In genomic region chr14:23559010-23559920, GRCh38 we compare ENCODE assay signal across 8 cellular contexts. TPM values are rescaled to one million over a fixed set of nuclear protein-coding genes. Genes with fewer than 3 reads are reported as not detected.
DNase-seq lines count a peak whose midpoint lies in the region; ATAC-seq and TF ChIP-seq lines count a peak whose summit lies in the region.

No MANE protein-coding gene starts in this region.

- no peak overlapping the region for H3K4me3 ChIP-seq in BJ (ENCODE audit: low read depth, low read length)
- H3K4me3 ChIP-seq in HL-60 (replicated peaks; ENCODE audit: insufficient read depth, low read length): no peak overlapping the region
- H3K4me3 ChIP-seq in SJCRH30: no peak overlapping the region
- H3K4me3 ChIP-seq in hepatocyte: no peak overlapping the region

- CTCF ChIA-PET in BJ (lab: Yijun Ruan, JAX): interaction anchor here (0.6 to 16.8 kb wide), 23 partner anchors 8 to 233 kb away, joined by 3 to 479 read pairs (median 5); partner anchors contain the start of genes AP1G2 and NGDN

- H3K27ac ChIP-seq in HL-60 (replicated peaks) (no peak overlapping the region), SJCRH30 (no peak overlapping the region), hepatocyte (peak overlapping the region; percentile 93)

- no peak overlapping the region for H2AFZ ChIP-seq in hepatocyte

- WGBS in hepatocyte (ENCODE audit: low lambda C conversion rate, missing lambda C conversion rate): 74% methylated on average over 21 of the region's 21 CpGs

- no peaks in the 10 kb centered on the region for H4K20me1 ChIP-seq in hepatocyte (ENCODE audit: insufficient read depth, poor library complexity, severe bottlenecking)

- H3K79me2 ChIP-seq in hepatocyte: peaks cover 17% of the 10 kb centered on the region

- no peaks in the 10 kb centered on the region for H3K9me3 Mint-ChIP-seq in activated naive CD8-positive, alpha-beta T cell treated with anti-CD3 and anti-CD28 coated beads, Interleukin-2, amount 10 ng/mL, durations not matched to agents 7 days and 5 days

- H3K27ac Mint-ChIP-seq in activated naive CD8-positive, alpha-beta T cell treated with anti-CD3 and anti-CD28 coated beads, Interleukin-2, amount 10 ng/mL, durations not matched to agents 7 days and 5 days: no peak overlapping the region

- H3K9me2 ChIP-seq in hepatocyte (replicated peaks; ENCODE audit: insufficient read depth): no peaks in the 10 kb centered on the region

- peaks cover 7% of the 10 kb centered on the region; the same call in 1 of the 2 replicates for H3K4me1 ChIP-seq in SJCRH30
- H3K4me1 ChIP-seq in hepatocyte (ENCODE audit: insufficient read depth): peaks cover 14% of the 10 kb centered on the region

- no peaks in the 10 kb centered on the region for H3K27me3 Mint-ChIP-seq in activated naive CD8-positive, alpha-beta T cell treated with anti-CD3 and anti-CD28 coated beads, Interleukin-2, amount 10 ng/mL, durations not matched to agents 7 days and 5 days

- POLR2A ChIA-PET in BJ (lab: Charles Lee): no interaction called here
- POLR2A ChIA-PET in activated naive CD8-positive, alpha-beta T cell treated with anti-CD3 and anti-CD28 coated beads, Interleukin-2, amount 10 ng/mL, durations not matched to agents 7 days and 5 days (lab: Charles Lee): interaction anchor here (1.2 to 1.7 kb wide), 2 partner anchors 8 to 81 kb away, joined by 3 to 11 read pairs; partner anchors contain the start of gene AP1G2

- H3K9me3 ChIP-seq in SJCRH30 (replicated peaks): no peaks in the 10 kb centered on the region
- no peaks in the 10 kb centered on the region for H3K9me3 ChIP-seq in hepatocyte (ENCODE audit: low read depth)

- H3K36me3 ChIP-seq in BJ (ENCODE audit: control insufficient read depth, insufficient read depth, low read length) (peaks cover 8% of the 10 kb centered on the region), SJCRH30 (no peaks in the 10 kb centered on the region), hepatocyte (replicated peaks; ENCODE audit: insufficient read depth, low read depth) (no peaks in the 10 kb centered on the region)

- H3K4me1 Mint-ChIP-seq in activated naive CD8-positive, alpha-beta T cell treated with anti-CD3 and anti-CD28 coated beads, Interleukin-2, amount 10 ng/mL, durations not matched to agents 7 days and 5 days: peaks cover 35% of the 10 kb centered on the region

- TF ChIP-seq CTCF in BJ (IDR thresholded peaks at IDR 0.05; ENCODE audit: insufficient read depth, low read depth, low read length): peak; percentile 94
- peak; percentile 89 for TF ChIP-seq CTCF in HL-60 (IDR thresholded peaks at IDR 0.05; ENCODE audit: insufficient read depth, low read length)
- TF ChIP-seq CTCF in hepatocyte (IDR thresholded peaks at IDR 0.05; ENCODE audit: poor library complexity): peak; percentile 80

- H3K27me3 ChIP-seq in BJ (ENCODE audit: control insufficient read depth, insufficient read depth, low read length): no peaks in the 10 kb centered on the region
- no peaks in the 10 kb centered on the region for H3K27me3 ChIP-seq in HL-60 (ENCODE audit: insufficient read depth, poor library complexity, severe bottlenecking)
- H3K27me3 ChIP-seq in SJCRH30: no peaks in the 10 kb centered on the region
- no peaks in the 10 kb centered on the region for H3K27me3 ChIP-seq in hepatocyte

- no peak overlapping the region for H3K4me3 Mint-ChIP-seq in activated naive CD8-positive, alpha-beta T cell treated with anti-CD3 and anti-CD28 coated beads, Interleukin-2, amount 10 ng/mL, durations not matched to agents 7 days and 5 days

- DNase-seq in BJ (ENCODE audit: low read depth): no peak
- DNase-seq in HL-60 (ENCODE audit: low read depth in 1 of 2, low spot score in 1 of 2): peak in 1 of 2 experiments; percentile 62
- peak; percentile 66 to 78 for DNase-seq in SJCRH30
- peak; percentile 78 for DNase-seq in activated naive CD8-positive, alpha-beta T cell treated with anti-CD3 and anti-CD28 coated beads, Interleukin-2, amount 10 ng/mL, durations not matched to agents 7 days and 5 days
- peak; percentile 79 for DNase-seq in hepatocyte (ENCODE audit: low spot score)
- peak; percentile 63 to 78 for DNase-seq in stimulated activated CD4-positive, alpha-beta T cell treated with anti-CD3 and anti-CD28 coated beads, Interleukin-2, amount 100 ng/mL, for 48 hours
- no peak for DNase-seq in inferior parietal cortex (ENCODE audit: extremely low spot score)

- H3K4me2 ChIP-seq in hepatocyte: no peak overlapping the region

- H3K36me3 Mint-ChIP-seq in activated naive CD8-positive, alpha-beta T cell treated with anti-CD3 and anti-CD28 coated beads, Interleukin-2, amount 10 ng/mL, durations not matched to agents 7 days and 5 days: peaks cover 21% of the 10 kb centered on the region

- ATAC-seq in activated naive CD8-positive, alpha-beta T cell treated with anti-CD3 and anti-CD28 coated beads, Interleukin-2, amount 10 ng/mL, durations not matched to agents 7 days and 5 days (ENCODE audit: low read depth): no peak
- no peak for ATAC-seq in GM18907 (IDR thresholded peaks at IDR 0.05; ENCODE audit: unreplicated experiment)

RNA-seq across cellular contexts. Expression of gene THTPA, which starts 3.2 kb away (rescaled TPM):
- polyA plus RNA-seq in BJ (2011; rRNA removed): 8.1 and 14.2 TPM in 2 replicates
- polyA minus RNA-seq in BJ (2011; rRNA and poly(A)+ RNA removed): 6.7 and 12.1 TPM in 2 replicates
- 12.3 and 14.9 TPM in 2 replicates for total RNA-seq in SJCRH30 (2014; rRNA removed; shearing (Covaris generic))
- 10 to 100 TPM; 14.2 to 19.2 TPM for total RNA-seq in activated naive CD8-positive, alpha-beta T cell treated with anti-CD3 and anti-CD28 coated beads, Interleukin-2, amount 10 ng/mL, durations not matched to agents 7 days and 5 days
- 13.5 and 20.4 TPM in 2 replicates for total RNA-seq in hepatocyte
- 14.2 and 15.5 TPM in 2 replicates for polyA plus RNA-seq in hepatocyte

RNA-seq across cellular contexts. Expression of gene ZFHX2, which starts 7.7 kb away (rescaled TPM):
- polyA plus RNA-seq in BJ (2011; rRNA removed): 0.28 and 0.32 TPM in 2 replicates
- 1.4 and 1.9 TPM in 2 replicates for polyA minus RNA-seq in BJ (2011; rRNA and poly(A)+ RNA removed)
- total RNA-seq in SJCRH30 (2014; rRNA removed; shearing (Covaris generic)): 0.04 and 0.05 TPM in 2 replicates
- 1 to 10 TPM in 1 of 2 experiments, under 1 TPM in 1; 0.75 to 1.4 TPM for total RNA-seq in activated naive CD8-positive, alpha-beta T cell treated with anti-CD3 and anti-CD28 coated beads, Interleukin-2, amount 10 ng/mL, durations not matched to agents 7 days and 5 days
- total RNA-seq in hepatocyte: 0.28 and 1.4 TPM in 2 replicates
- polyA plus RNA-seq in hepatocyte: 1.5 and 2.2 TPM in 2 replicates

RNA-seq across cellular contexts. Expression of gene AP1G2, which starts 8.3 kb away (rescaled TPM):
- polyA plus RNA-seq in BJ (2011; rRNA removed): 33.3 and 54.5 TPM in 2 replicates
- 32.1 and 48.5 TPM in 2 replicates for polyA minus RNA-seq in BJ (2011; rRNA and poly(A)+ RNA removed)
- not detected in 2 replicates for total RNA-seq in SJCRH30 (2014; rRNA removed; shearing (Covaris generic))
- total RNA-seq in activated naive CD8-positive, alpha-beta T cell treated with anti-CD3 and anti-CD28 coated beads, Interleukin-2, amount 10 ng/mL, durations not matched to agents 7 days and 5 days: 100 to 1,000 TPM; 335 to 389 TPM
- 87.5 and 114 TPM in 2 replicates for total RNA-seq in hepatocyte
- polyA plus RNA-seq in hepatocyte: 191 and 282 TPM in 2 replicates

RNA-seq across cellular contexts. Expression of gene JPH4, which starts 19.3 kb away (rescaled TPM):
- polyA plus RNA-seq in BJ (2011; rRNA removed) (not detected in 2 replicates), hepatocyte (1.7 and 2.7 TPM in 2 replicates)
- not detected in 2 replicates for polyA minus RNA-seq in BJ (2011; rRNA and poly(A)+ RNA removed)
- total RNA-seq in SJCRH30 (2014; rRNA removed; shearing (Covaris generic)): 0.10 TPM in 2 replicates
- total RNA-seq in activated naive CD8-positive, alpha-beta T cell treated with anti-CD3 and anti-CD28 coated beads, Interleukin-2, amount 10 ng/mL, durations not matched to agents 7 days and 5 days: not detected
- total RNA-seq in hepatocyte: 2.3 and 2.7 TPM in 2 replicates

Comparison
In these comparisons a context has a peak if more than half of its experiments do, and no peak if none do; other contexts are left out.
1. DNase-seq: peak in SJCRH30 (2 of 2), activated naive CD8-positive, alpha-beta T cell treated with anti-CD3 and anti-CD28 coated beads, Interleukin-2, amount 10 ng/mL, durations not matched to agents 7 days and 5 days (single experiment), hepatocyte (single experiment) and stimulated activated CD4-positive, alpha-beta T cell treated with anti-CD3 and anti-CD28 coated beads, Interleukin-2, amount 100 ng/mL, for 48 hours (2 of 2); none in BJ (single experiment) and inferior parietal cortex (single experiment).
2. RNA of gene AP1G2, which starts 8.3 kb away (total RNA-seq): 335 to 389 TPM in activated naive CD8-positive, alpha-beta T cell treated with anti-CD3 and anti-CD28 coated beads, Interleukin-2, amount 10 ng/mL, durations not matched to agents 7 days and 5 days and 87.5 to 114 TPM in hepatocyte; not detected in SJCRH30; every median in the first group is over 10 times any median in the second.
3. Peak in every context shown above with its lines, with median percentiles within 50 percentile points of each other: CTCF ChIP-seq.